17 cellular contexts compared by ENCODE assay signal in the genomic region with DNA sequence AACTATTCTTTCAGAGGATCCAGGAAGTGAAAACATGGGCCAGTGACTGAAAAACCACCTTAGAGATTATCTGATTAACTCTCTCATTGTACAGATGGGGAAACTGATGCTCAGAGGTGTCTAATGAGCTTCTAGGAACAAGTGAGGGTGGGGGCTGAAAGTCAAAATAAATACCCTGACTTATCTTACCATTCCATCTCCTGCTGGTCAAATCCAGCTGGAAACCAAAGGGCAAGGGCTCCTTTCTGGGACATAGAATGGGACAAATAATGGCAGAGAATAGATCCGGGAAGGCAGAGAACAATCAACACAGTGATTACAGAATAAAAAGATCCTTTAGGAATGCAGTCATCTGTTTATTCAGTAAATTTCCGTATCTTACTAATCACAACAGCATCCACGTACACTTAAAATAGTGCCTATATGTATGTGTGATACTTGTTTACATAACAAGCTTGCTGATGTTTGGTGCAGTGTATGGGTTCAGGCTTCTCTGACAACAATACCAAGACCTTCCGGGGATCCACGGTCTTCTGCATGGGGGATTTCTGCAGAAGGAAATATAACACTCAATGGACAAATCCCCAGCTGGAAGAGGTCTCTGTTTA.
DNase-seq lines count a peak whose midpoint lies in the region; ATAC-seq, FAIRE-seq and TF ChIP-seq lines count a peak whose summit lies in the region.
"Had no signal": no experiment of that assay in that cellular context is flagged by ENCODE, and none has a peak within 500 bp of the region (broad histone marks: within the 10 kb centered on the region; RNA-seq: fewer than 3 reads in every experiment).

No MANE protein-coding gene starts in this region.

- BruUV-seq in endothelial cell of umbilical vein (replicated peaks; lab: Mats Ljungman, UMichigan), result TSS peak; percentile 73

- H3K27me3 ChIP-seq in RWPE2 (ENCODE audit: insufficient read depth, poor library complexity, severe bottlenecking), result no peaks in the 10 kb centered on the region
- no peaks in the 10 kb centered on the region for H3K27me3 ChIP-seq in endothelial cell of umbilical vein (ENCODE audit: control insufficient read depth in 2 of 2, insufficient read depth in 2 of 2, low read length in 2 of 2)
- no peaks in the 10 kb centered on the region for H3K27me3 ChIP-seq in suprapubic skin
- no peaks in the 10 kb centered on the region for H3K27me3 ChIP-seq in Peyer's patch
- H3K27me3 ChIP-seq: MG63 had no signal

- no peaks in the 10 kb centered on the region for H3K79me2 ChIP-seq in endothelial cell of umbilical vein (ENCODE audit: control insufficient read depth, insufficient read depth, low read length)

- H2AFZ ChIP-seq in endothelial cell of umbilical vein (ENCODE audit: low read depth, low read length), result peak overlapping the region; percentile 21

- ATAC-seq in RWPE2 (ENCODE audit: low read depth) (peak; percentile 15; the same call in 1 of the 3 replicates), HG03095 (IDR thresholded peaks at IDR 0.05; ENCODE audit: unreplicated experiment) (no peak)

- peak; percentile 43 for FAIRE-seq in endothelial cell of umbilical vein (lab: Jason Lieb, UNC)

- TF ChIP-seq CTCF in RWPE2 (IDR thresholded peaks at IDR 0.05; ENCODE audit: poor library complexity, severe bottlenecking) (no peak), endothelial cell of umbilical vein (IDR thresholded peaks at IDR 0.05; ENCODE audit: extremely low read depth in 1 of 2, insufficient read depth in 1 of 2, low read depth in 1 of 2, low read length in 2 of 2) (no peak), suprapubic skin (IDR thresholded peaks at IDR 0.05) (no peak), Peyer's patch (IDR thresholded peaks at IDR 0.05) (no peak)

- peaks cover 30% of the 10 kb centered on the region for H3K36me3 ChIP-seq in RWPE2 (ENCODE audit: low read depth)
- no peaks in the 10 kb centered on the region for H3K36me3 ChIP-seq in endothelial cell of umbilical vein (ENCODE audit: control insufficient read depth in 2 of 2, extremely low read depth in 1 of 2, insufficient read depth in 2 of 2, low read length in 2 of 2)
- no peaks in the 10 kb centered on the region for H3K36me3 ChIP-seq in suprapubic skin
- H3K36me3 ChIP-seq in Peyer's patch, result no peaks in the 10 kb centered on the region
- H3K36me3 ChIP-seq: HAP-1 had no signal

- TF ChIP-seq POLR2A in endothelial cell of umbilical vein (IDR thresholded peaks at IDR 0.05; ENCODE audit: low read depth, low read length), result peak; percentile 19
- no peak for TF ChIP-seq POLR2A in suprapubic skin (IDR thresholded peaks at IDR 0.05)
- no peak for TF ChIP-seq POLR2A in Peyer's patch (IDR thresholded peaks at IDR 0.05)

- H3K27ac ChIP-seq in RWPE2 (ENCODE audit: poor library complexity, severe bottlenecking) (peak overlapping the region; percentile 100), endothelial cell of umbilical vein (ENCODE audit: insufficient read depth, low read depth, low read length) (peak overlapping the region; percentile 67), suprapubic skin (peak overlapping the region; percentile 2), Peyer's patch (no peak overlapping the region)
- H3K27ac ChIP-seq: HL-60, KMS-11 had no signal

- H3K4me2 ChIP-seq in endothelial cell of umbilical vein (ENCODE audit: insufficient read depth, low read length), result peak overlapping the region; percentile 50
- H3K4me2 ChIP-seq: KMS-11 had no signal

- H3K4me3 ChIP-seq in RWPE2 (ENCODE audit: severe bottlenecking) (no peak overlapping the region), endothelial cell of umbilical vein (replicated peaks in 1 of 3; ENCODE audit: insufficient read depth in 1 of 3, low read depth in 1 of 3, low read length in 3 of 3) (no peak overlapping the region), suprapubic skin (no peak overlapping the region), Peyer's patch (no peak overlapping the region)
- H3K4me3 ChIP-seq: HAP-1, MG63 had no signal

- H3K9ac ChIP-seq in endothelial cell of umbilical vein (replicated peaks; ENCODE audit: extremely low read depth, insufficient read depth, low read length), result no peak overlapping the region
- H3K9ac ChIP-seq: KMS-11 had no signal

- H3K9me1 ChIP-seq in endothelial cell of umbilical vein (replicated peaks; ENCODE audit: control insufficient read depth, extremely low read depth, insufficient read depth, low read length), result no peaks in the 10 kb centered on the region

- TF ChIP-seq EP300 in suprapubic skin (IDR thresholded peaks at IDR 0.05), result no peak

- H3K4me1 ChIP-seq in RWPE2 (ENCODE audit: insufficient read depth, poor library complexity, severe bottlenecking) (peaks cover 7% of the 10 kb centered on the region), endothelial cell of umbilical vein (ENCODE audit: control insufficient read depth, extremely low read depth, insufficient read depth, low read length) (peaks cover 32% of the 10 kb centered on the region), suprapubic skin (no peaks in the 10 kb centered on the region), Peyer's patch (no peaks in the 10 kb centered on the region)
- H3K4me1 ChIP-seq: HAP-1 had no signal

- DNase-seq in ELR (ENCODE audit: low read depth), result peak; percentile 62
- DNase-seq in RWPE2 (ENCODE audit: low spot score), result no peak
- peak; percentile 39 for DNase-seq in endothelial cell of umbilical vein (ENCODE audit: low read depth, low spot score)
- no peak for DNase-seq in suprapubic skin (ENCODE audit: low spot score in 2 of 2)
- no peak for DNase-seq in posterior cingulate gyrus
- no peak for DNase-seq in Peyer's patch
- DNase-seq: COR-L47, MG63, NCI-H1105 treated with DMSO at 0.1 percent for 48 hours, NCI-H2029, NCI-H2171 treated with DMSO at 0.1 percent for 48 hours, NCI-H82, RPMI8226 had no signal

- H3K9me3 ChIP-seq in RWPE2 (ENCODE audit: severe bottlenecking), result no peaks in the 10 kb centered on the region
- H3K9me3 ChIP-seq in endothelial cell of umbilical vein (replicated peaks; ENCODE audit: control insufficient read depth, insufficient read depth, low read length), result no peaks in the 10 kb centered on the region
- H3K9me3 ChIP-seq in suprapubic skin, result no peaks in the 10 kb centered on the region
- no peaks in the 10 kb centered on the region for H3K9me3 ChIP-seq in Peyer's patch
- H3K9me3 ChIP-seq: HAP-1, MG63 had no signal

- CTCF ChIA-PET in endothelial cell of umbilical vein (lab: Charles Lee), result interaction anchor here (1.1 to 2.5 kb wide), 5 partner anchors 9 to 173 kb away, joined by 3 to 10 read pairs (median 7); a partner anchor contains a TSS

- 85% methylated on average over 5 of the region's 5 CpGs for WGBS in suprapubic skin

- intact Hi-C loops in endothelial cell of umbilical vein (cut with micrococcal nuclease), result loop anchor here (2.0 kb wide), 1 partner anchor 162 kb away; no protein-coding TSS in a partner anchor
- intact Hi-C loops in posterior cingulate gyrus (cut with DNase I), result no loop called here

- dilution Hi-C loops in endothelial cell of umbilical vein (cut with MboI; ENCODE audit: extremely low pct_ligation_motif_present, low sequenced_read_pairs), result no loop called here

- no peaks in the 10 kb centered on the region for H4K20me1 ChIP-seq in endothelial cell of umbilical vein (replicated peaks; ENCODE audit: control insufficient read depth, extremely low read depth, insufficient read depth, low read length)

- POLR2A ChIA-PET in endothelial cell of umbilical vein (lab: Charles Lee), result no interaction called here

TF ChIP-seq in endothelial cell of umbilical vein, 7 proteins besides CTCF, POLR2A, EP300 and RAD21:
- TF ChIP-seq POLR2AphosphoS5 (IDR thresholded peaks at IDR 0.05; ENCODE audit: insufficient read depth, low read depth, low read length) (peak; percentile 58), GATA2 (IDR thresholded peaks at IDR 0.05; ENCODE audit: insufficient read depth, insufficient read length, low read depth, low read length) (peak; percentile 91), JUN (IDR thresholded peaks at IDR 0.05; ENCODE audit: borderline replicate concordance, insufficient read depth, insufficient read length, low read depth) (peak; percentile 33), EZH2 (IDR thresholded peaks at IDR 0.05; ENCODE audit: borderline replicate concordance, low read depth, low read length, severe bottlenecking) (no peak)

Comparison
In these comparisons a context has a peak if more than half of its experiments do, and no peak if none do; other contexts are left out.
1. DNase-seq: peak in ELR (single experiment) and endothelial cell of umbilical vein (single experiment); none in RWPE2 (single experiment), suprapubic skin (0 of 2), posterior cingulate gyrus (0 of 10) and Peyer's patch (0 of 3).
2. H3K27ac ChIP-seq: peak in RWPE2 (single experiment), endothelial cell of umbilical vein (single experiment) and suprapubic skin (single experiment); none in Peyer's patch (0 of 4).